8 cellular contexts compared by ENCODE assay signal in genomic region chr9:130240410-130241197, GRCh38. TPM values are rescaled to one million over a fixed set of nuclear protein-coding genes. Genes with fewer than 3 reads are reported as not detected.
DNase-seq lines count a peak whose midpoint lies in the region; ATAC-seq and TF ChIP-seq lines count a peak whose summit lies in the region.

No MANE protein-coding gene starts in this region.

- TF ChIP-seq CTCF in fibroblast of villous mesenchyme (IDR thresholded peaks at IDR 0.05; ENCODE audit: insufficient read depth, low read depth, low read length), result no peak
- TF ChIP-seq CTCF in vagina (IDR thresholded peaks at IDR 0.05), result no peak

- H3K4me3 ChIP-seq in fibroblast of villous mesenchyme (ENCODE audit: low read depth, low read length) (no peak overlapping the region), vagina (no peak overlapping the region)

- intact Hi-C loops in activated CD4-positive, alpha-beta T cell treated with anti-CD3 and anti-CD28 coated beads, Interleukin-2, amount 10 ng/mL, durations not matched to agents 24 days and 14 days (cut with micrococcal nuclease), result no loop called here
- intact Hi-C loops in activated T-helper 2 cell treated with anti-CD3 and anti-CD28 coated beads, Interferon-gamma antibody, Interleukin-2, Interleukin-4, amounts not matched to agents 10 μg/mL and 5 μg/mL and 100 μg/mL, durations not matched to agents 14 hours and 24 hours and 36 hours (cut with micrococcal nuclease), result loop anchor here (2.0 kb wide), 1 partner anchor 356 kb away; no protein-coding TSS in a partner anchor
- intact Hi-C loops in vagina (cut with DNase I), result no loop called here

- peaks cover 30% of the 10 kb centered on the region for H3K4me1 ChIP-seq in vagina

- no peak overlapping the region for H3K4me3 Mint-ChIP-seq in activated CD4-positive, alpha-beta T cell treated with anti-CD3 and anti-CD28 coated beads, Interleukin-2, amount 10 ng/mL, durations not matched to agents 24 days and 14 days
- no peak overlapping the region for H3K4me3 Mint-ChIP-seq in activated T-helper 2 cell treated with anti-CD3 and anti-CD28 coated beads, Interferon-gamma antibody, Interleukin-2, Interleukin-4, amounts not matched to agents 10 μg/mL and 5 μg/mL and 100 μg/mL, durations not matched to agents 14 hours and 24 hours and 36 hours (ENCODE audit: low read depth)

- TF ChIP-seq POLR2A in vagina (IDR thresholded peaks at IDR 0.05), result no peak

- H3K27me3 Mint-ChIP-seq in activated CD4-positive, alpha-beta T cell treated with anti-CD3 and anti-CD28 coated beads, Interleukin-2, amount 10 ng/mL, durations not matched to agents 24 days and 14 days, result no peaks in the 10 kb centered on the region
- peaks cover 2% of the 10 kb centered on the region for H3K27me3 Mint-ChIP-seq in activated T-helper 2 cell treated with anti-CD3 and anti-CD28 coated beads, Interferon-gamma antibody, Interleukin-2, Interleukin-4, amounts not matched to agents 10 μg/mL and 5 μg/mL and 100 μg/mL, durations not matched to agents 14 hours and 24 hours and 36 hours (ENCODE audit: low read depth)

- no peaks in the 10 kb centered on the region for H3K36me3 ChIP-seq in vagina

- DNase-seq in DMS153 (lab: John Stamatoyannopoulos, UW) (peak; percentile 80), NCI-H446 treated with DMSO at 0.1 percent for 48 hours (lab: John Stamatoyannopoulos, UW) (peak; percentile 22), fibroblast of villous mesenchyme (ENCODE audit: low read depth) (peak; percentile 68), nucleus accumbens (lab: John Stamatoyannopoulos, UW) (peak in 42 of 56 donors; percentile 9 to 84 (median 49)), vagina (ENCODE audit: extremely low spot score in 2 of 2) (no peak)
- peak; percentile 80 for DNase-seq in activated CD4-positive, alpha-beta T cell treated with anti-CD3 and anti-CD28 coated beads, Interleukin-2, amount 10 ng/mL, durations not matched to agents 24 days and 14 days
- no peak for DNase-seq in activated T-helper 2 cell treated with anti-CD3 and anti-CD28 coated beads, Interferon-gamma antibody, Interleukin-2, Interleukin-4, amounts not matched to agents 10 μg/mL and 5 μg/mL and 100 μg/mL, durations not matched to agents 14 hours and 24 hours and 36 hours (ENCODE audit: low spot score)

- peaks cover 24% of the 10 kb centered on the region for H3K4me1 Mint-ChIP-seq in activated CD4-positive, alpha-beta T cell treated with anti-CD3 and anti-CD28 coated beads, Interleukin-2, amount 10 ng/mL, durations not matched to agents 24 days and 14 days
- H3K4me1 Mint-ChIP-seq in activated T-helper 2 cell treated with anti-CD3 and anti-CD28 coated beads, Interferon-gamma antibody, Interleukin-2, Interleukin-4, amounts not matched to agents 10 μg/mL and 5 μg/mL and 100 μg/mL, durations not matched to agents 14 hours and 24 hours and 36 hours (ENCODE audit: low read depth), result peaks cover 28% of the 10 kb centered on the region

- no peak overlapping the region for H3K27ac ChIP-seq in vagina

- H3K9me3 Mint-ChIP-seq in activated CD4-positive, alpha-beta T cell treated with anti-CD3 and anti-CD28 coated beads, Interleukin-2, amount 10 ng/mL, durations not matched to agents 24 days and 14 days, result no peaks in the 10 kb centered on the region
- H3K9me3 Mint-ChIP-seq in activated T-helper 2 cell treated with anti-CD3 and anti-CD28 coated beads, Interferon-gamma antibody, Interleukin-2, Interleukin-4, amounts not matched to agents 10 μg/mL and 5 μg/mL and 100 μg/mL, durations not matched to agents 14 hours and 24 hours and 36 hours, result no peaks in the 10 kb centered on the region

- H3K36me3 Mint-ChIP-seq in activated CD4-positive, alpha-beta T cell treated with anti-CD3 and anti-CD28 coated beads, Interleukin-2, amount 10 ng/mL, durations not matched to agents 24 days and 14 days (ENCODE audit: low read depth), result no peaks in the 10 kb centered on the region
- no peaks in the 10 kb centered on the region for H3K36me3 Mint-ChIP-seq in activated T-helper 2 cell treated with anti-CD3 and anti-CD28 coated beads, Interferon-gamma antibody, Interleukin-2, Interleukin-4, amounts not matched to agents 10 μg/mL and 5 μg/mL and 100 μg/mL, durations not matched to agents 14 hours and 24 hours and 36 hours (ENCODE audit: low read depth)

- peak; percentile 36 for ATAC-seq in HG02852 (IDR thresholded peaks at IDR 0.05; ENCODE audit: unreplicated experiment)

- H3K9me3 ChIP-seq in vagina, result no peaks in the 10 kb centered on the region

- no peak overlapping the region for H3K27ac Mint-ChIP-seq in activated CD4-positive, alpha-beta T cell treated with anti-CD3 and anti-CD28 coated beads, Interleukin-2, amount 10 ng/mL, durations not matched to agents 24 days and 14 days
- no peak overlapping the region for H3K27ac Mint-ChIP-seq in activated T-helper 2 cell treated with anti-CD3 and anti-CD28 coated beads, Interferon-gamma antibody, Interleukin-2, Interleukin-4, amounts not matched to agents 10 μg/mL and 5 μg/mL and 100 μg/mL, durations not matched to agents 14 hours and 24 hours and 36 hours

- H3K27me3 ChIP-seq in vagina, result no peaks in the 10 kb centered on the region

RNA-seq across cellular contexts. Expression of gene HMCN2, which starts 25.0 kb away (rescaled TPM):
- not detected in 2 replicates for total RNA-seq in activated CD4-positive, alpha-beta T cell treated with anti-CD3 and anti-CD28 coated beads, Interleukin-2, amount 10 ng/mL, durations not matched to agents 24 days and 14 days
- under 0.01 TPM in 1 of 2 replicates, not detected in the other for total RNA-seq in fibroblast of villous mesenchyme
- total RNA-seq in activated T-helper 2 cell treated with anti-CD3 and anti-CD28 coated beads, Interferon-gamma antibody, Interleukin-2, Interleukin-4, amounts not matched to agents 10 μg/mL and 5 μg/mL and 100 μg/mL, durations not matched to agents 14 hours and 24 hours and 36 hours, result not detected in 2 replicates
- total RNA-seq in vagina, result 5.2 TPM

Comparison
In these comparisons a context has a peak if more than half of its experiments do, and no peak if none do; other contexts are left out.
1. DNase-seq: peak in DMS153 (single experiment), NCI-H446 treated with DMSO at 0.1 percent for 48 hours (single experiment), activated CD4-positive, alpha-beta T cell treated with anti-CD3 and anti-CD28 coated beads, Interleukin-2, amount 10 ng/mL, durations not matched to agents 24 days and 14 days (single experiment), fibroblast of villous mesenchyme (single experiment) and nucleus accumbens (42 of 56); none in activated T-helper 2 cell treated with anti-CD3 and anti-CD28 coated beads, Interferon-gamma antibody, Interleukin-2, Interleukin-4, amounts not matched to agents 10 μg/mL and 5 μg/mL and 100 μg/mL, durations not matched to agents 14 hours and 24 hours and 36 hours (single experiment) and vagina (0 of 2).